In the genomic region with DNA sequence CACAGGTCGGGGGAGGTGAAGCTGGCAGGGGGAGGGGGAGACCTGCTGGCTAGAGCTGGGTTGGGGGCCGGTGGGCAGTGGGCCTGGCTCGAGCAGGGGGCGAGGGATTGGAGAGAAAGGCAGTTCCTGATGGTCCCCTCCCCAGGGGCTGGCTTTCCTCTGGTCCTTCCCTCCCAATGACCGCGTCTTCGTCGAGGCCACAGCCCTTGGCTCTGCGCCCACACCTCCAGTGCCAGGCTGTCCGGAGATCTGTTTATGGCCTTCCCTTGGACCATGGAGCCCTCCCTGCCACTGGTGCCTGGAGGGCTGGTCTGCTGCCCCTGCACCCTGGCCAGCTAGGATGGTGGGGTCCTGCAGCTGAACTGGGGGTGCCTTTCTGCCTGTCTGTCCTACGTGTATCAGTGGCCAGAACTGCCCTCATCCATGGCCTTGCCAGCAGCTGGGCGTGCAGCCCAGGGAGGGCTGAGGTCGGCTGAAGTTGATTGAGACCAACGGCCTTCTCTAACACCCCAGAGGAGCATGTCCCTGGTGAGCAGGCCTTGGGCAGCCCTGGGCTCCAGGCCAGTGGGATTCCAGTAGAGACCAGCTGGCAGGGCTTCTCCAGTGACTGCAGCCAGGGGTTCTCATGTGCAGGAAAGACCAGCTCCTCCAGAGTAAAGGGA, we compare ENCODE assay signal across 16 cellular contexts. TPM values are rescaled to one million over a fixed set of nuclear protein-coding genes. Genes with fewer than 3 reads are reported as not detected.
DNase-seq lines count a peak whose midpoint lies in the region; ATAC-seq, FAIRE-seq and TF ChIP-seq lines count a peak whose summit lies in the region.
"Had no signal": no experiment of that assay in that cellular context is flagged by ENCODE, and none has a peak within 500 bp of the region (broad histone marks: within the 10 kb centered on the region; RNA-seq: fewer than 3 reads in every experiment).

No MANE protein-coding gene starts in this region.

- H3K27me3 ChIP-seq in GM12878 (replicated peaks in 1 of 2; ENCODE audit: control insufficient read depth in 2 of 2, insufficient read depth in 2 of 2, low read length in 1 of 2) (no peaks in the 10 kb centered on the region), gastrocnemius medialis (no peaks in the 10 kb centered on the region), ovary (no peaks in the 10 kb centered on the region)
- H3K27me3 ChIP-seq: hepatocyte, neutrophil had no signal

- H3K9me3 ChIP-seq in GM12878 (replicated peaks; ENCODE audit: control insufficient read depth, insufficient read depth, low read length) (peaks cover 6% of the 10 kb centered on the region; the same call in 2 of the 3 replicates), gastrocnemius medialis (no peaks in the 10 kb centered on the region), ovary (no peaks in the 10 kb centered on the region)
- H3K9me3 ChIP-seq: neutrophil had no signal

- RAD21 ChIA-PET in GM12878 (lab: Charles Lee; ENCODE audit: unreplicated experiment), result no interaction called here

- SMC1A ChIA-PET in GM12878 (lab: Charles Lee; ENCODE audit: uncharacterized antibody, unreplicated experiment), result no interaction called here

- 86% methylated on average over 13 of the region's 14 CpGs for WGBS in GM12878 (ENCODE audit: insufficient coverage, insufficient replicate concordance, low lambda C conversion rate, missing lambda C conversion rate)
- WGBS in ovary, 3 donors, result 63 to 74% (median 71%) methylated on average over 12 to 14 of the region's 14 CpGs

- intact Hi-C loops in GM12878 (cut with micrococcal nuclease; ENCODE audit: unreplicated experiment) (no loop called here), left ventricle myocardium superior (cut with micrococcal nuclease) (no loop called here), gastrocnemius medialis (cut with DNase I; ENCODE audit: low total_unique reads) (no loop called here), ovary (cut with DNase I) (no loop called here)

- 0 out of 2 replicates have a peak overlapping the region, but pooled peaks have one; percentile 7 for H3K4me2 ChIP-seq in GM12878 (ENCODE audit: control insufficient read depth, insufficient read depth)
- H3K4me2 ChIP-seq: GM23338, hepatocyte had no signal

- in situ Hi-C loops in GM12878 (cut with MboI) (no loop called here), gastrocnemius medialis (cut with MboI; ENCODE audit: low sequenced_read_pairs in 4 of 4) (no loop called here)

- POLR2A ChIA-PET in GM12878 (lab: Charles Lee), result no interaction called here

- TF ChIP-seq RAD21 in GM12878 (IDR thresholded peaks at IDR 0.05; ENCODE audit: insufficient read depth, low read depth, low read length), result no peak

- H3K36me3 ChIP-seq in GM12878 (ENCODE audit: control insufficient read depth in 2 of 2, insufficient read depth in 2 of 2, low read length in 1 of 2) (peaks cover 0 to 2% of the 10 kb centered on the region in 2 experiments; a peak in 2 of 4 replicates), gastrocnemius medialis (peaks cover 0 to 12% of the 10 kb centered on the region in 2 donors), ovary (no peaks in the 10 kb centered on the region)

- H3K4me3 ChIP-seq in GM12878 (no peak overlapping the region; the same call in 1 of the 2 replicates), gastrocnemius medialis (no peak overlapping the region), ovary (no peak overlapping the region)
- H3K4me3 ChIP-seq: GM23338, hepatocyte had no signal

- no peaks in the 10 kb centered on the region for H3K27me3 Mint-ChIP-seq in chondrocyte (ENCODE audit: low read depth)

- DNase-seq in C1 segment of cervical spinal cord (lab: John Stamatoyannopoulos, UW) (peak in 8 of 14 donors; percentile 25 to 71 (median 51)), GM12878 (ENCODE audit: low read depth, low spot score) (no peak), left ventricle myocardium superior (peak; percentile 85), gastrocnemius medialis (peak in 1 of 2 donors; percentile 74), NCI-H187 treated with DMSO at 0.1 percent for 48 hours (lab: John Stamatoyannopoulos, UW) (no peak), chondrocyte (ENCODE audit: low spot score) (no peak), ovary (no peak)
- DNase-seq: activated gamma-delta T cell treated with Interleukin-2 at 50 U/mL for 16 hours, NCI-H187, NCI-H774, SIG-M5 had no signal

- H3K9me3 Mint-ChIP-seq in chondrocyte (ENCODE audit: low read depth), result no peaks in the 10 kb centered on the region
- H3K9me3 Mint-ChIP-seq: GM23338 had no signal

- H3K9ac ChIP-seq in GM12878 (ENCODE audit: control insufficient read depth, insufficient read depth, low read length), result no peak overlapping the region

- H3K4me1 Mint-ChIP-seq in chondrocyte (ENCODE audit: low read depth), result no peaks in the 10 kb centered on the region
- H3K4me1 Mint-ChIP-seq: GM23338 had no signal

- H3K27ac ChIP-seq in GM12878 (ENCODE audit: control insufficient read depth, insufficient read depth) (0 out of 2 replicates have a peak overlapping the region, but pooled peaks have one; percentile 33), gastrocnemius medialis (peak overlapping the region; percentile 43 to 75 (median 67)), ovary (no peak overlapping the region)
- H3K27ac ChIP-seq: C4-2B, hepatocyte had no signal

- TF ChIP-seq EP300 in GM12878 (IDR thresholded peaks at IDR 0.05; ENCODE audit: borderline replicate concordance in 1 of 2, control insufficient read depth in 1 of 2, low read depth in 2 of 2, low read length in 2 of 2) (no peak), ovary (IDR thresholded peaks at IDR 0.05) (no peak)

- H3K36me3 Mint-ChIP-seq in chondrocyte (ENCODE audit: low read depth), result peaks cover 10% of the 10 kb centered on the region

- no peak for FAIRE-seq in GM12878 (lab: Jason Lieb, UNC)

- no peak for TF ChIP-seq CTCF in GM12878 (IDR thresholded peaks at IDR 0.05 in 2 of 3, conservative IDR thresholded peaks at IDR 0.05 in 1 of 3; ENCODE audit: control insufficient read depth in 2 of 3, extremely low read depth in 1 of 3, insufficient read depth in 1 of 3, low read depth in 3 of 3, low read length in 3 of 3)
- TF ChIP-seq CTCF in gastrocnemius medialis (IDR thresholded peaks at IDR 0.05 in 4 of 5, conservative IDR thresholded peaks at IDR 0.05 in 1 of 5), result no peak
- no peak for TF ChIP-seq CTCF in chondrocyte (IDR thresholded peaks at IDR 0.05)
- no peak for TF ChIP-seq CTCF in ovary (IDR thresholded peaks at IDR 0.05)

- CTCF ChIA-PET in GM12878 (lab: Yijun Ruan, JAX), result interaction anchor here (1.2 kb wide), 1 partner anchor 11 kb away, joined by 4 read pairs; no protein-coding TSS in a partner anchor

- ATAC-seq in GM12878, result no peak
- ATAC-seq in left ventricle myocardium superior, result peak; percentile 83
- ATAC-seq in gastrocnemius medialis, result peak; percentile 43 to 71
- ATAC-seq in GM21526 (IDR thresholded peaks at IDR 0.05; ENCODE audit: low FRiP score, unreplicated experiment), result no peak

- H3K4me3 Mint-ChIP-seq in chondrocyte (ENCODE audit: unreplicated experiment), result no peak overlapping the region
- H3K4me3 Mint-ChIP-seq: GM23338 had no signal

- no peak overlapping the region for H3K27ac Mint-ChIP-seq in chondrocyte (ENCODE audit: unreplicated experiment)
- H3K27ac Mint-ChIP-seq: GM23338 had no signal

- H3K4me1 ChIP-seq in GM12878 (ENCODE audit: control insufficient read depth, insufficient read depth, low read length) (peaks cover 42% of the 10 kb centered on the region), gastrocnemius medialis (peaks cover 26 to 29% of the 10 kb centered on the region in 2 donors), ovary (ENCODE audit: insufficient read depth) (peaks cover 4% of the 10 kb centered on the region)

- no peak overlapping the region for H2AFZ ChIP-seq in GM12878 (ENCODE audit: control insufficient read depth, low read depth, low read length)
- H2AFZ ChIP-seq: GM23338, hepatocyte had no signal

- TF ChIP-seq POLR2A in GM12878 (IDR thresholded peaks at IDR 0.05; ENCODE audit: low read depth, low read length) (no peak), gastrocnemius medialis (IDR thresholded peaks at IDR 0.05) (no peak), ovary (IDR thresholded peaks at IDR 0.05) (no peak)

- BruUV-seq in GM12878 (replicated peaks; lab: Mats Ljungman, UMichigan), result no TSS peak

- H4K20me1 ChIP-seq in GM12878 (ENCODE audit: control insufficient read depth, insufficient read depth), result no peaks in the 10 kb centered on the region

- H3K79me2 ChIP-seq in GM12878 (ENCODE audit: control insufficient read depth, insufficient read depth, low read length), result no peaks in the 10 kb centered on the region
- H3K79me2 ChIP-seq: hepatocyte had no signal

RNA-seq across cellular contexts. Expression of a gene that starts 12.3 kb away (rescaled TPM):
- 42.1 and 46.9 TPM in 2 replicates for total RNA-seq in GM12878 (2013; cell fraction: nucleolus; rRNA removed)
- 24.2 and 25.6 TPM in 2 replicates for total RNA-seq in GM12878 (2014; rRNA removed)
- 14.2 and 17.5 TPM in 2 replicates for total RNA-seq in GM12878 (2014; rRNA removed; fragmentation: Illumina TruSeq; extraction: Trizol)
- 19.4 and 22.2 TPM in 2 replicates for total RNA-seq in GM12878 (2021)
- 14.8 TPM for polyA plus RNA-seq in GM12878 (2011; ENCODE audit: low read depth)
- polyA plus RNA-seq in GM12878 (2011; rRNA removed), result 9.7 and 21.0 TPM in 2 replicates
- 27.8 and 38.8 TPM in 2 replicates for polyA plus RNA-seq in GM12878 (2011; cell fraction: cytosol; rRNA removed)
- 28.8 and 31.0 TPM in 2 replicates for polyA plus RNA-seq in GM12878 (2011; cell fraction: nucleus; rRNA removed)
- polyA plus RNA-seq in GM12878 (2012), result 14.9 and 15.9 TPM in 2 replicates
- 11.6 and 19.8 TPM in 2 replicates for polyA plus RNA-seq in GM12878 (2014; fragmentation: Illumina TruSeq; extraction: Trizol)
- 1 to 10 TPM; 4.0 to 5.0 TPM for polyA plus RNA-seq in GM12878 (2014; fragmentation: Nextera tagmentation; extraction: Ambion mirVana)
- 23.1 and 26.7 TPM in 2 replicates for polyA plus RNA-seq in GM12878 (2014; rRNA removed)
- polyA plus RNA-seq in GM12878 (2016; fragmentation: Nextera tagmentation; extraction: Ambion mirVana), result 10 to 100 TPM; 20.8 to 24.8 TPM
- 40.0 and 50.8 TPM in 2 replicates for polyA minus RNA-seq in GM12878 (2011; rRNA and poly(A)+ RNA removed)
- 9.4 and 9.5 TPM in 2 replicates for polyA minus RNA-seq in GM12878 (2011; cell fraction: cytosol; rRNA and poly(A)+ RNA removed)
- 7.4 and 13.3 TPM in 2 replicates for polyA minus RNA-seq in GM12878 (2011; cell fraction: nucleus; rRNA and poly(A)+ RNA removed)
- 71.5 TPM for total RNA-seq in left ventricle myocardium superior
- 100 to 1,000 TPM in 1 of 4 donors, 10 to 100 TPM in 3; 43.0 to 115 (median 52.5) TPM for total RNA-seq in gastrocnemius medialis
- 21.7 to 30.4 TPM (median 30.1 TPM) in 3 replicates for total RNA-seq in chondrocyte
- 10 to 100 TPM; 11.8 to 17.5 (median 13.3) TPM for total RNA-seq in ovary
- polyA plus RNA-seq in ovary, result 10 to 100 TPM; 11.0 to 17.2 TPM

RNA-seq across cellular contexts. Expression of a gene that starts 16.6 kb away (rescaled TPM):
- 0.76 and 0.92 TPM in 2 replicates for total RNA-seq in GM12878 (2013; cell fraction: nucleolus; rRNA removed)
- total RNA-seq in GM12878 (2014; rRNA removed) (0.44 and 1.0 TPM in 2 replicates), GM12878 (2014; rRNA removed; fragmentation: Illumina TruSeq; extraction: Trizol) (0.13 and 0.32 TPM in 2 replicates), GM12878 (2021) (1.8 and 1.9 TPM in 2 replicates), left ventricle myocardium superior (26.8 TPM), gastrocnemius medialis (10 to 100 TPM in 3 of 4 donors, 1 to 10 TPM in 1; 6.9 to 19.6 (median 18.0) TPM), chondrocyte (15.2 to 24.2 TPM (median 21.5 TPM) in 3 replicates), ovary (10 to 100 TPM in 6 of 7 donors, 1 to 10 TPM in 1; 9.0 to 23.8 (median 14.0) TPM)
- 0.13 TPM for polyA plus RNA-seq in GM12878 (2011; ENCODE audit: low read depth)
- polyA plus RNA-seq in GM12878 (2011; rRNA removed) (0.17 and 0.26 TPM in 2 replicates), GM12878 (2014; fragmentation: Illumina TruSeq; extraction: Trizol) (0.13 and 0.21 TPM in 2 replicates), GM12878 (2014; fragmentation: Nextera tagmentation; extraction: Ambion mirVana) (not detected), GM12878 (2014; rRNA removed) (1.00 and 2.6 TPM in 2 replicates), GM12878 (2016; fragmentation: Nextera tagmentation; extraction: Ambion mirVana) (1 to 10 TPM; 1.0 to 1.3 TPM), ovary (10 to 100 TPM in 1 of 2 donors, under 1 TPM in 1; 0.42 to 17.4 TPM)
- 0.22 and 0.60 TPM in 2 replicates for polyA plus RNA-seq in GM12878 (2011; cell fraction: cytosol; rRNA removed)
- polyA plus RNA-seq in GM12878 (2011; cell fraction: nucleus; rRNA removed), result 5.6 and 6.7 TPM in 2 replicates
- 1.2 and 3.5 TPM in 2 replicates for polyA plus RNA-seq in GM12878 (2012)
- polyA minus RNA-seq in GM12878 (2011; rRNA and poly(A)+ RNA removed), result 0.15 and 0.52 TPM in 2 replicates
- not detected in 2 replicates for polyA minus RNA-seq in GM12878 (2011; cell fraction: cytosol; rRNA and poly(A)+ RNA removed)
- 2.0 and 2.1 TPM in 2 replicates for polyA minus RNA-seq in GM12878 (2011; cell fraction: nucleus; rRNA and poly(A)+ RNA removed)

RNA-seq across cellular contexts. Expression of a gene that starts 46.9 kb away (rescaled TPM):
- total RNA-seq in GM12878 (2013; cell fraction: nucleolus; rRNA removed), result 62.1 and 88.0 TPM in 2 replicates
- total RNA-seq in GM12878 (2014; rRNA removed) (24.1 and 28.5 TPM in 2 replicates), GM12878 (2014; rRNA removed; fragmentation: Illumina TruSeq; extraction: Trizol) (15.4 and 17.3 TPM in 2 replicates), GM12878 (2021) (33.0 and 35.1 TPM in 2 replicates), left ventricle myocardium superior (17.7 TPM), gastrocnemius medialis (10 to 100 TPM in 2 of 4 donors, 1 to 10 TPM in 2; 5.2 to 16.5 (median 11.2) TPM), chondrocyte (30.2 to 38.1 TPM (median 32.5 TPM) in 3 replicates), ovary (10 to 100 TPM; 15.9 to 46.5 (median 40.1) TPM)
- polyA plus RNA-seq in GM12878 (2011; ENCODE audit: low read depth), result 10.6 TPM
- polyA plus RNA-seq in GM12878 (2011; rRNA removed) (15.0 and 17.1 TPM in 2 replicates), GM12878 (2014; fragmentation: Illumina TruSeq; extraction: Trizol) (14.1 and 17.9 TPM in 2 replicates), GM12878 (2014; fragmentation: Nextera tagmentation; extraction: Ambion mirVana) (1 to 10 TPM; 1.2 to 2.5 TPM), GM12878 (2014; rRNA removed) (27.8 and 29.7 TPM in 2 replicates), GM12878 (2016; fragmentation: Nextera tagmentation; extraction: Ambion mirVana) (10 to 100 TPM; 12.9 to 16.9 TPM), ovary (10 to 100 TPM; 17.2 to 21.4 TPM)
- polyA plus RNA-seq in GM12878 (2011; cell fraction: cytosol; rRNA removed), result 18.7 and 20.5 TPM in 2 replicates
- polyA plus RNA-seq in GM12878 (2011; cell fraction: nucleus; rRNA removed), result 96.6 and 126 TPM in 2 replicates
- polyA plus RNA-seq in GM12878 (2012), result 13.6 and 18.8 TPM in 2 replicates
- polyA minus RNA-seq in GM12878 (2011; rRNA and poly(A)+ RNA removed), result 18.9 and 21.9 TPM in 2 replicates
- polyA minus RNA-seq in GM12878 (2011; cell fraction: cytosol; rRNA and poly(A)+ RNA removed), result 7.9 and 8.5 TPM in 2 replicates
- 18.7 and 34.8 TPM in 2 replicates for polyA minus RNA-seq in GM12878 (2011; cell fraction: nucleus; rRNA and poly(A)+ RNA removed)

Comparison
In these comparisons a context has a peak if more than half of its experiments do, and no peak if none do; other contexts are left out.
1. DNase-seq: peak in C1 segment of cervical spinal cord (8 of 14) and left ventricle myocardium superior (single experiment); none in GM12878 (single experiment), NCI-H187 treated with DMSO at 0.1 percent for 48 hours (single experiment), chondrocyte (single experiment) and ovary (0 of 5).
2. ATAC-seq: peak in left ventricle myocardium superior (single experiment) and gastrocnemius medialis (2 of 2); none in GM12878 (single experiment) and GM21526 (single experiment).
3. H3K27ac ChIP-seq: peak in GM12878 (single experiment) and gastrocnemius medialis (4 of 4); none in ovary (0 of 2).